7 cellular contexts compared by ENCODE assay signal in genomic region chr16:63410594-63410993, GRCh38.
"Had no signal": no experiment of that assay in that cellular context is flagged by ENCODE, and none has a peak within 500 bp of the region (broad histone marks: within the 10 kb centered on the region; RNA-seq: fewer than 3 reads in every experiment).

No MANE protein-coding gene starts in this region.

- H3K36me3 Mint-ChIP-seq: IgD-negative memory B cell had no signal

- H3K27me3 Mint-ChIP-seq: IgD-negative memory B cell had no signal

- H3K9ac ChIP-seq: KMS-11 had no signal

- DNase-seq: Karpas-422, KBM-7, KG1 had no signal

- H3K27ac Mint-ChIP-seq: IgD-negative memory B cell had no signal

- H3K4me3 Mint-ChIP-seq: IgD-negative memory B cell had no signal

- H3K4me1 Mint-ChIP-seq: IgD-negative memory B cell had no signal

- FAIRE-seq: HTR-8/SVneo had no signal

- H3K27ac ChIP-seq: HL-60, KMS-11 had no signal

- H3K4me2 ChIP-seq: KMS-11 had no signal
